8 cellular contexts compared by ENCODE assay signal in genomic region chr3:137970914-137971831, GRCh38. TPM values are rescaled to one million over a fixed set of nuclear protein-coding genes. Genes with fewer than 3 reads are reported as not detected.
DNase-seq lines count a peak whose midpoint lies in the region; ATAC-seq, FAIRE-seq and TF ChIP-seq lines count a peak whose summit lies in the region.
"Had no signal": no experiment of that assay in that cellular context is flagged by ENCODE, and none has a peak within 500 bp of the region (broad histone marks: within the 10 kb centered on the region; RNA-seq: fewer than 3 reads in every experiment).

No MANE protein-coding gene starts in this region.

- peak; percentile 93 for DNase-seq in NCI-H146 (lab: John Stamatoyannopoulos, UW)
- peak; percentile 78 for DNase-seq in SW480 (ENCODE audit: low spot score)
- peak; percentile 26 for DNase-seq in astrocyte (ENCODE audit: low read depth)
- peak in 45 of 51 donors; percentile 3 to 76 (median 26) for DNase-seq in hypothalamus (lab: John Stamatoyannopoulos, UW)
- DNase-seq: naive B cell had no signal

- TF ChIP-seq CTCF in astrocyte (IDR thresholded peaks at IDR 0.05; ENCODE audit: insufficient read depth, low read depth, low read length): peak; percentile 81

- peaks cover 3% of the 10 kb centered on the region for H3K27me3 Mint-ChIP-seq in astrocyte (ENCODE audit: low read depth, unreplicated experiment)

- H3K27ac Mint-ChIP-seq in astrocyte (ENCODE audit: unreplicated experiment): no peak overlapping the region
- H3K27ac Mint-ChIP-seq: naive B cell had no signal

- no peaks in the 10 kb centered on the region for H3K4me1 Mint-ChIP-seq in astrocyte (ENCODE audit: low read depth, unreplicated experiment)
- H3K4me1 Mint-ChIP-seq: naive B cell had no signal

- peak overlapping the region; percentile 68 for H2AFZ ChIP-seq in astrocyte (ENCODE audit: low read depth, low read length)

- no peaks in the 10 kb centered on the region for H3K36me3 Mint-ChIP-seq in astrocyte (ENCODE audit: low read depth, unreplicated experiment)
- H3K36me3 Mint-ChIP-seq: naive B cell had no signal

- peaks cover 4% of the 10 kb centered on the region for H3K27me3 ChIP-seq in astrocyte (ENCODE audit: insufficient read depth, low read length)
- H3K27me3 ChIP-seq in skeletal muscle satellite cell (ENCODE audit: control insufficient read depth, insufficient read depth, low read length): peaks cover 25% of the 10 kb centered on the region

- no peaks in the 10 kb centered on the region for H3K36me3 ChIP-seq in astrocyte (ENCODE audit: insufficient read depth, low read length)
- no peaks in the 10 kb centered on the region for H3K36me3 ChIP-seq in skeletal muscle satellite cell (ENCODE audit: insufficient read depth, low read length)

- H3K4me3 ChIP-seq in astrocyte (ENCODE audit: insufficient read depth, low read depth, low read length) (no peak overlapping the region), skeletal muscle satellite cell (ENCODE audit: low read length) (no peak overlapping the region)

- H3K9me3 ChIP-seq in astrocyte (ENCODE audit: insufficient read depth, low read depth, low read length): no peaks in the 10 kb centered on the region
- H3K9me3 ChIP-seq in skeletal muscle satellite cell (replicated peaks; ENCODE audit: low read length): no peaks in the 10 kb centered on the region

- H3K4me1 ChIP-seq in astrocyte (ENCODE audit: insufficient read depth, low read length) (no peaks in the 10 kb centered on the region), skeletal muscle satellite cell (ENCODE audit: control insufficient read depth, insufficient read depth, low read length) (no peaks in the 10 kb centered on the region)

- no peak overlapping the region for H3K4me3 Mint-ChIP-seq in astrocyte (ENCODE audit: unreplicated experiment)

- ATAC-seq in GM18498 (IDR thresholded peaks at IDR 0.05; ENCODE audit: unreplicated experiment) (peak; percentile 96), HG02759 (IDR thresholded peaks at IDR 0.05; ENCODE audit: unreplicated experiment) (peak; percentile 94)

- no peak overlapping the region for H3K27ac ChIP-seq in astrocyte (ENCODE audit: low read depth, low read length)

- no peaks in the 10 kb centered on the region for H4K20me1 ChIP-seq in astrocyte (ENCODE audit: insufficient read depth, low read length)

- peak overlapping the region; percentile 61 for H3K4me2 ChIP-seq in astrocyte (ENCODE audit: low read length)
- peak overlapping the region; percentile 55 for H3K4me2 ChIP-seq in skeletal muscle satellite cell (ENCODE audit: low read length)

- no peak overlapping the region for H3K9ac ChIP-seq in astrocyte (ENCODE audit: low read length)
- H3K9ac ChIP-seq in skeletal muscle satellite cell (ENCODE audit: low read depth, low read length): no peak overlapping the region

- H3K9me3 Mint-ChIP-seq in astrocyte (ENCODE audit: unreplicated experiment): no peaks in the 10 kb centered on the region

- FAIRE-seq in astrocyte (lab: Jason Lieb, UNC): peak; percentile 47

- no peaks in the 10 kb centered on the region for H3K79me2 ChIP-seq in astrocyte (ENCODE audit: insufficient read depth, low read length)

RNA-seq across cellular contexts. Expression of gene CLDN18, which starts 38.8 kb away (rescaled TPM):
- total RNA-seq in astrocyte: not detected in 2 replicates
- total RNA-seq in skeletal muscle satellite cell (2012; rRNA removed): under 0.01 TPM in 1 of 2 replicates, not detected in the other

Comparison
In these comparisons a context has a peak if more than half of its experiments do, and no peak if none do; other contexts are left out.
1. DNase-seq: peak in every context shown above with its lines; median percentile 93 in NCI-H146; 78 in SW480; 26 in astrocyte; 26 in hypothalamus.